24 cellular contexts compared by ENCODE assay signal in the genomic region with DNA sequence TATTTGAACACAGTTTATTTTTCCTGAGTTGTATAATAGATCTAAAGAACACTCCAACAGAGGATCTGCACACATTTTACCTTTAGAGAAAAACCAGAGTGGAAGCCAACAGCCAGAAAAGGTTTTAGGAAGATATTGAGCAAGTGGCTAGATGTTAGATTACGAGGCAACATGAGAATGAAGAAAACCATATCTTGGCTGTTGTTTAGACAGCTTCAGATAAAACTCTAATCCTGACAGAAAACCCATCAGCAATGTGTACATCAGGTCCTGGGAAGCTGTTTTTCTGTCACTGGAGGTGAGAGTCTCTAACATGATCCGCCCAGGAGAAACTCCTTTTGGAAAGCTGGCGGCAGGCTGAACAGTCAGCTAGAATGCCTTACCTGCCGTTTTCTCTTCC.
"Had no signal": no experiment of that assay in that cellular context is flagged by ENCODE, and none has a peak within 500 bp of the region (broad histone marks: within the 10 kb centered on the region; RNA-seq: fewer than 3 reads in every experiment).

No MANE protein-coding gene starts in this region.

- ATAC-seq: Panc1, PC-3 had no signal

- H3K27ac ChIP-seq: HL-60, RWPE1 had no signal

- H3K9ac ChIP-seq: SK-N-SH had no signal

- H3K4me2 ChIP-seq: SK-N-SH had no signal

- H3K9me3 ChIP-seq: SK-N-SH had no signal

- DNase-seq: KBM-7, MV-4-11, NCI-H1048, NCI-H1105, NCI-H1417 treated with DMSO at 0.1 percent for 48 hours, NCI-H146, NCI-H1694 treated with DMSO at 0.1 percent for 48 hours, NCI-H1930, NCI-H2081, NCI-H2107, NCI-H2227 treated with DMSO at 0.1 percent for 48 hours, NCI-H446, NCI-H510A, NCI-H524 treated with DMSO at 0.1 percent for 48 hours, NCI-H69, NCI-H774, PC-3, SHP77, SK-N-SH had no signal

- H3K27me3 Mint-ChIP-seq: IgD-negative memory B cell had no signal

- FAIRE-seq: HTR-8/SVneo had no signal

- H3K36me3 Mint-ChIP-seq: IgD-negative memory B cell had no signal
